12 cellular contexts compared by ENCODE assay signal in genomic region chr3:168714609-168715240, GRCh38.
DNase-seq lines count a peak whose midpoint lies in the region; ATAC-seq, FAIRE-seq and TF ChIP-seq lines count a peak whose summit lies in the region.
"Had no signal": no experiment of that assay in that cellular context is flagged by ENCODE, and none has a peak within 500 bp of the region (broad histone marks: within the 10 kb centered on the region; RNA-seq: fewer than 3 reads in every experiment).

No MANE protein-coding gene starts in this region.

- TF ChIP-seq CTCF in WTC11 (IDR thresholded peaks at IDR 0.05) = no peak
- no peak for TF ChIP-seq CTCF in D721Med (IDR thresholded peaks at IDR 0.05; ENCODE audit: insufficient read depth, missing control alignments)

- no peaks in the 10 kb centered on the region for H3K27me3 Mint-ChIP-seq in WTC11 (ENCODE audit: low read depth)

- POLR2A ChIA-PET in WTC11 (lab: Charles Lee) = no interaction called here

- no peaks in the 10 kb centered on the region for H3K4me1 Mint-ChIP-seq in WTC11

- no peaks in the 10 kb centered on the region for H3K36me3 Mint-ChIP-seq in WTC11
- H3K36me3 Mint-ChIP-seq: CD8-positive, alpha-beta T cell had no signal

- DNase-seq in WTC11 (ENCODE audit: low spot score) (no peak), OCI-M2 (lab: John Stamatoyannopoulos, UW; ENCODE audit: unreplicated experiment) (no peak), D721Med (ENCODE audit: insufficient read length, low spot score) (no peak), epidermal melanocyte (ENCODE audit: insufficient read length, low spot score) (no peak)
- no peak for DNase-seq in central memory CD4-positive, alpha-beta T cell
- DNase-seq: CD8-positive, alpha-beta T cell; glutamatergic neuron; NCI-H1105; stimulated activated CD4-positive, alpha-beta T cell treated with anti-CD3 and anti-CD28 coated beads, Interleukin-2, amount 100 ng/mL, for 24 hours had no signal

- peak; percentile 97 for ATAC-seq in GM18907 (IDR thresholded peaks at IDR 0.05; ENCODE audit: unreplicated experiment)
- ATAC-seq in GM21576 (IDR thresholded peaks at IDR 0.05; ENCODE audit: unreplicated experiment) = peak; percentile 98
- ATAC-seq in HG03066 (IDR thresholded peaks at IDR 0.05; ENCODE audit: low read depth, unreplicated experiment) = peak; percentile 98
- ATAC-seq in WTC11 = no peak
- ATAC-seq: CD8-positive, alpha-beta T cell had no signal

- CTCF ChIA-PET in WTC11 (lab: Charles Lee) = no interaction called here

- 0 out of 2 replicates have a peak overlapping the region, but pooled peaks have one; percentile 35 for H3K27ac Mint-ChIP-seq in WTC11
- H3K27ac Mint-ChIP-seq: CD8-positive, alpha-beta T cell had no signal

- no peak for FAIRE-seq in D721Med (lab: Jason Lieb, UNC)

- peaks cover 8% of the 10 kb centered on the region; the same call in 1 of the 2 replicates for H3K9me3 Mint-ChIP-seq in WTC11

- H3K4me3 Mint-ChIP-seq in WTC11 = no peak overlapping the region
- H3K4me3 Mint-ChIP-seq: CD8-positive, alpha-beta T cell had no signal

TF ChIP-seq in WTC11, 78 proteins besides CTCF, POLR2A, EP300 and RAD21:
- TF ChIP-seq CDX4 (CRISPR knock-in tag; IDR thresholded peaks at IDR 0.05; ENCODE audit: borderline replicate concordance) (no peak), ZNF138 (CRISPR knock-in tag; conservative IDR thresholded peaks at IDR 0.05) (no peak), ZNF396 (CRISPR knock-in tag; IDR thresholded peaks at IDR 0.05; ENCODE audit: borderline replicate concordance) (no peak), ZNF219 (CRISPR knock-in tag; IDR thresholded peaks at IDR 0.05; ENCODE audit: borderline replicate concordance) (no peak), NR3C1 (CRISPR knock-in tag; conservative IDR thresholded peaks at IDR 0.05; ENCODE audit: low read depth) (no peak), NFYB (CRISPR knock-in tag; conservative IDR thresholded peaks at IDR 0.05; ENCODE audit: low read depth) (no peak), ZNF317 (CRISPR knock-in tag; IDR thresholded peaks at IDR 0.05; ENCODE audit: borderline replicate concordance, low read depth) (no peak), ATF6 (CRISPR knock-in tag; IDR thresholded peaks at IDR 0.05) (no peak), SOX15 (CRISPR knock-in tag; IDR thresholded peaks at IDR 0.05) (no peak), SMAD4 (CRISPR knock-in tag; IDR thresholded peaks at IDR 0.05) (no peak), TEAD1 (CRISPR knock-in tag; IDR thresholded peaks at IDR 0.05) (no peak)
- TF ChIP-seq, protein P1, sequence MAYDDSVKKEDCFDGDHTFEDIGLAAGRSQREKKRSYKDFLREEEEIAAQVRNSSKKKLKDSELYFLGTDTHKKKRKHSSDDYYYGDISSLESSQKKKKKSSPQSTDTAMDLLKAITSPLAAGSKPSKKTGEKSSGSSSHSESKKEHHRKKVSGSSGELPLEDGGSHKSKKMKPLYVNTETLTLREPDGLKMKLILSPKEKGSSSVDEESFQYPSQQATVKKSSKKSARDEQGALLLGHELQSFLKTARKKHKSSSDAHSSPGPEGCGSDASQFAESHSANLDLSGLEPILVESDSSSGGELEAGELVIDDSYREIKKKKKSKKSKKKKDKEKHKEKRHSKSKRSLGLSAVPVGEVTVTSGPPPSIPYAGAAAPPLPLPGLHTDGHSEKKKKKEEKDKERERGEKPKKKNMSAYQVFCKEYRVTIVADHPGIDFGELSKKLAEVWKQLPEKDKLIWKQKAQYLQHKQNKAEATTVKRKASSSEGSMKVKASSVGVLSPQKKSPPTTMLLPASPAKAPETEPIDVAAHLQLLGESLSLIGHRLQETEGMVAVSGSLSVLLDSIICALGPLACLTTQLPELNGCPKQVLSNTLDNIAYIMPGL (CRISPR knock-in tag; IDR thresholded peaks at IDR 0.05) = no peak
- TF ChIP-seq, protein P2, sequence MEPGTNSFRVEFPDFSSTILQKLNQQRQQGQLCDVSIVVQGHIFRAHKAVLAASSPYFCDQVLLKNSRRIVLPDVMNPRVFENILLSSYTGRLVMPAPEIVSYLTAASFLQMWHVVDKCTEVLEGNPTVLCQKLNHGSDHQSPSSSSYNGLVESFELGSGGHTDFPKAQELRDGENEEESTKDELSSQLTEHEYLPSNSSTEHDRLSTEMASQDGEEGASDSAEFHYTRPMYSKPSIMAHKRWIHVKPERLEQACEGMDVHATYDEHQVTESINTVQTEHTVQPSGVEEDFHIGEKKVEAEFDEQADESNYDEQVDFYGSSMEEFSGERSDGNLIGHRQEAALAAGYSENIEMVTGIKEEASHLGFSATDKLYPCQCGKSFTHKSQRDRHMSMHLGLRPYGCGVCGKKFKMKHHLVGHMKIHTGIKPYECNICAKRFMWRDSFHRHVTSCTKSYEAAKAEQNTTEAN (CRISPR knock-in tag; IDR thresholded peaks at IDR 0.05) = no peak
TF ChIP-seq in WTC11: peak in this region for 0.
